In genomic region chr1:201345081-201345355, GRCh38 we compare ENCODE assay signal across 26 cellular contexts. TPM values are rescaled to one million over a fixed set of nuclear protein-coding genes. Genes with fewer than 3 reads are reported as not detected.
"Had no signal": no experiment of that assay in that cellular context is flagged by ENCODE, and none has a peak within 500 bp of the region (broad histone marks: within the 10 kb centered on the region; RNA-seq: fewer than 3 reads in every experiment).

No MANE protein-coding gene starts in this region.

- H3K27ac ChIP-seq: adrenal gland, KMS-11, SJSA1 had no signal

- DNase-seq: activated CD4-positive, alpha-beta T cell treated with anti-CD3 and anti-CD28 coated beads for 4 hours; activated CD8-positive, alpha-beta memory T cell treated with anti-CD3 and anti-CD28 coated beads, Interleukin-2, amount 50 U/mL, for 48 hours; activated CD8-positive, alpha-beta T cell treated with anti-CD3 and anti-CD28 coated beads for 36 hours; activated naive CD4-positive, alpha-beta T cell treated with anti-CD3 and anti-CD28 coated beads, Interleukin-2, amount 50 U/mL, for 16 hours; activated naive CD8-positive, alpha-beta T cell treated with anti-CD3 and anti-CD28 coated beads, Interleukin-2, amount 10 ng/mL, durations not matched to agents 7 days and 5 days; activated T-cell treated with anti-CD3 and anti-CD28 coated beads, Interleukin-2, amount 50 U/mL, for 1 hour; adrenal gland; anterior cingulate cortex; MG63; NCI-H1105 treated with DMSO at 0.1 percent for 48 hours; NCI-H1436 treated with DMSO at 0.1 percent for 48 hours; NCI-H187; NCI-H2081 treated with DMSO at 0.1 percent for 48 hours; NCI-H2171; NCI-H2227 treated with DMSO at 0.1 percent for 48 hours; NCI-H69; NK-92 treated with Interleukin-12 subunit alpha and Interleukin-12 subunit beta, amount 100 ng/mL, for 24 hours; OCI-M1; RPMI8226; SHP77 had no signal

- ATAC-seq: activated CD4-positive, CD25-positive, alpha-beta regulatory T cell treated with anti-CD3 and anti-CD28 coated beads, Interleukin-2, amount 50 U/mL, for 24 hours; activated CD8-positive, alpha-beta T cell treated with anti-CD3 and anti-CD28 coated beads for 36 hours; Panc1; SK-N-SH treated with all-trans-retinoic acid at 6 μM for 48 hours had no signal

- H3K4me2 ChIP-seq: KMS-11 had no signal

- H3K4me3 ChIP-seq: adrenal gland, MG63, SJSA1 had no signal

- H3K36me3 ChIP-seq: adrenal gland, MG63, SJSA1 had no signal

- H3K4me1 ChIP-seq: adrenal gland, SJSA1 had no signal

- H3K9me3 ChIP-seq: adrenal gland, MG63 had no signal

- H3K27me3 ChIP-seq: adrenal gland, MG63 had no signal

- H3K9ac ChIP-seq: KMS-11 had no signal

RNA-seq across cellular contexts. Expression of gene TNNT2, which starts 32.5 kb away (rescaled TPM):
- total RNA-seq: activated CD8-positive, alpha-beta T cell treated with anti-CD3 and anti-CD28 coated beads for 36 hours; activated naive CD8-positive, alpha-beta T cell treated with anti-CD3 and anti-CD28 coated beads, Interleukin-2, amount 10 ng/mL, durations not matched to agents 7 days and 5 days; NCI-H460; SJSA1 had no signal

RNA-seq across cellular contexts. Expression of gene LAD1, which starts 54.1 kb away (rescaled TPM):
- total RNA-seq: activated CD8-positive, alpha-beta T cell treated with anti-CD3 and anti-CD28 coated beads for 36 hours; activated naive CD8-positive, alpha-beta T cell treated with anti-CD3 and anti-CD28 coated beads, Interleukin-2, amount 10 ng/mL, durations not matched to agents 7 days and 5 days; NCI-H460; SJSA1 had no signal
